34 cellular contexts compared by ENCODE assay signal in the genomic region with DNA sequence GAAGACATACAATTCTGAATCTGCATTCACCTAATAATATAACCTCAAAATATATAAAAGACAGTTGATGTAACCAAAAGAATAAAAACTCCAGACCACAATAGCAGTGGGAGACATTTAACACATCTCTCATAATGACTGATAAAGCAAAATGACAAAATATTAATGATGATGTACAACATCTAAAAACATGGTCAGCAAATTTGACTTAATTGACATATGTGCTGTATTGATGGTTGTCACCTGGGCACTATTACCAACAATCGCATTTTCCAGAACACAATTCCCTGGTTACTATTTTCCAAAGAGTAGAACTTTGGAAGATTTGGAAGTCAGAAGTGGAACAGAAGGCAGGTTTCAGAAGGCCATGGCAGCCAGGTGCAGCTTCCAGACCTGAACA.
"Had no signal": no experiment of that assay in that cellular context is flagged by ENCODE, and none has a peak within 500 bp of the region (broad histone marks: within the 10 kb centered on the region; RNA-seq: fewer than 3 reads in every experiment).

No MANE protein-coding gene starts in this region.

- FAIRE-seq: astrocyte, bronchial epithelial cell had no signal

- H3K4me3 ChIP-seq: adrenal gland, ascending aorta, body of pancreas, breast epithelium, cardiac muscle cell had no signal

- DNase-seq: activated effector memory CD4-positive, alpha-beta T cell treated with anti-CD3 and anti-CD28 coated beads, Interleukin-2, amount 50 U/mL, for 16 hours; activated effector memory CD4-positive, alpha-beta T cell treated with Interleukin-2 at 50 U/mL for 16 hours; activated gamma-delta T cell; activated gamma-delta T cell treated with Interleukin-2 at 50 U/mL for 16 hours; activated naive CD4-positive, alpha-beta T cell; activated naive CD4-positive, alpha-beta T cell treated with anti-CD3 and anti-CD28 coated beads for 36 hours; activated naive CD4-positive, alpha-beta T cell treated with anti-CD3 and anti-CD28 coated beads, Interleukin-2, amount 10 ng/mL, durations not matched to agents 7 days and 5 days; activated naive CD4-positive, alpha-beta T cell treated with anti-CD3 and anti-CD28 coated beads, Interleukin-2, amount 50 U/mL, for 16 hours; activated naive CD4-positive, alpha-beta T cell treated with Interleukin-2 at 50 U/mL for 16 hours; activated naive CD8-positive, alpha-beta T cell treated with anti-CD3 and anti-CD28 coated beads for 36 hours; activated naive CD8-positive, alpha-beta T cell treated with anti-CD3 and anti-CD28 coated beads, Interleukin-2, amount 10 ng/mL, durations not matched to agents 7 days and 5 days; activated naive CD8-positive, alpha-beta T cell treated with anti-CD3 and anti-CD28 coated beads, Interleukin-2, amount 50 U/mL, for 24 hours; activated T-cell treated with anti-CD3 and anti-CD28 coated beads, Interleukin-2, amount 50 U/mL, for 1 hour; activated T-cell treated with anti-CD3 and anti-CD28 coated beads, Interleukin-2, amount 50 U/mL, for 24 hours; activated T-cell treated with anti-CD3 and anti-CD28 coated beads, Interleukin-2, amount 50 U/mL, for 4 hours; activated T-cell treated with anti-CD3 and anti-CD28 coated beads, Interleukin-2, amount 50 U/mL, for 48 hours; activated T-cell treated with anti-CD3 and anti-CD28 coated beads, Interleukin-2, amount 50 U/mL, for 72 hours; adrenal gland; amniotic stem cell; amygdala; anterior cingulate cortex; aorta; body of pancreas; brain microvascular endothelial cell; caudate nucleus; central memory CD4-positive, alpha-beta T cell; cerebellar nuclear complex had no signal

- H3K9me3 ChIP-seq: adrenal gland, ascending aorta, body of pancreas had no signal

- ATAC-seq: activated naive CD4-positive, alpha-beta T cell treated with anti-CD3 and anti-CD28 coated beads, Interleukin-2, amount 50 U/mL, for 72 hours; activated naive CD8-positive, alpha-beta T cell treated with anti-CD3 and anti-CD28 coated beads, Interleukin-2, amount 50 U/mL, for 24 hours; activated T-cell treated with anti-CD3 and anti-CD28 coated beads, Interleukin-2, amount 50 U/mL, for 4 hours; activated T-cell treated with anti-CD3 and anti-CD28 coated beads, Interleukin-2, amount 50 U/mL, for 72 hours; activated T-helper 17 cell treated with anti-CD3 and anti-CD28 coated beads, Interleukin-2, amount 50 U/mL, for 72 hours; body of pancreas had no signal

- H3K27ac ChIP-seq: adrenal gland, ascending aorta, body of pancreas, brain microvascular endothelial cell, breast epithelium, cardiac muscle cell had no signal

- H3K36me3 ChIP-seq: adrenal gland, ascending aorta, brain microvascular endothelial cell, breast epithelium, cardiac muscle cell had no signal

- H3K4me1 ChIP-seq: adrenal gland, ascending aorta, body of pancreas, breast epithelium had no signal

- H3K27me3 ChIP-seq: adrenal gland, ascending aorta, body of pancreas, brain microvascular endothelial cell, breast epithelium, cardiac muscle cell had no signal
